ENCODE assay signal across 7 cellular contexts in genomic region chr9:88991066-88992030, GRCh38. TPM values are rescaled to one million over a fixed set of nuclear protein-coding genes. Genes with fewer than 3 reads are reported as not detected.
DNase-seq lines count a peak whose midpoint lies in the region; ATAC-seq and TF ChIP-seq lines count a peak whose summit lies in the region.

Gene S1PR3 (plus strand): TSS chr9:88991468. CDS start chr9:89001201, 9,733 bp downstream.

- TF ChIP-seq RAD21 in neural cell (conservative IDR thresholded peaks at IDR 0.05): peak; percentile 39

- H3K4me1 ChIP-seq in HUES48 (ENCODE audit: control insufficient read depth, insufficient read depth, low read length) (peaks cover 17% of the 10 kb centered on the region), upper lobe of right lung (peaks cover 15% of the 10 kb centered on the region)

- intact Hi-C loops in upper lobe of right lung (cut with DNase I): no loop called here

- H3K9ac ChIP-seq in HUES48 (ENCODE audit: low read depth, low read length): peak within 1 kb of the TSS; percentile 18; the same call in 1 of the 2 replicates
- peak within 1 kb of the TSS; percentile 25 for H3K9ac ChIP-seq in neural cell (ENCODE audit: low read length)

- H3K9me3 ChIP-seq in HUES48 (ENCODE audit: control insufficient read depth, insufficient read depth, low read length): no peaks in the 10 kb centered on the region
- no peaks in the 10 kb centered on the region for H3K9me3 ChIP-seq in neural cell (ENCODE audit: low read length)
- H3K9me3 ChIP-seq in upper lobe of right lung: no peaks in the 10 kb centered on the region

- TF ChIP-seq CTCF in fibroblast of villous mesenchyme (IDR thresholded peaks at IDR 0.05; ENCODE audit: insufficient read depth, low read depth, low read length) (peak; percentile 7), neural cell (IDR thresholded peaks at IDR 0.05; ENCODE audit: poor library complexity, severe bottlenecking) (peak; percentile 18), upper lobe of right lung (IDR thresholded peaks at IDR 0.05) (no peak)

- peaks cover 4% of the 10 kb centered on the region; the same call in 1 of the 2 replicates for H3K36me3 ChIP-seq in HUES48 (ENCODE audit: control insufficient read depth, insufficient read depth, low read length)
- H3K36me3 ChIP-seq in neural cell (ENCODE audit: insufficient read depth, low read length): no peaks in the 10 kb centered on the region
- no peaks in the 10 kb centered on the region for H3K36me3 ChIP-seq in upper lobe of right lung

- no peaks in the 10 kb centered on the region for H4K20me1 ChIP-seq in neural cell (ENCODE audit: insufficient read depth)

- peak; percentile 73 for ATAC-seq in upper lobe of right lung
- ATAC-seq in HG03139 (IDR thresholded peaks at IDR 0.05; ENCODE audit: unreplicated experiment): no peak
- no peak for ATAC-seq in HG03378 (IDR thresholded peaks at IDR 0.05; ENCODE audit: unreplicated experiment)

- DNase-seq in activated CD8-positive, alpha-beta memory T cell treated with anti-CD3 and anti-CD28 coated beads, Interleukin-2, amount 50 U/mL, for 4 hours: peak; percentile 25
- DNase-seq in fibroblast of villous mesenchyme (ENCODE audit: low read depth) (peak; percentile 62), upper lobe of right lung (peak; percentile 75)

- no peak within 1 kb of the TSS for H3K4me2 ChIP-seq in neural cell (ENCODE audit: low read length)

- H3F3A ChIP-seq in neural cell (ENCODE audit: insufficient read depth, low read length, poor library complexity, severe bottlenecking): no peaks in the 10 kb centered on the region

- H3K9me2 ChIP-seq in neural cell (ENCODE audit: insufficient read depth, low read length): no peaks in the 10 kb centered on the region

- H2AFZ ChIP-seq in neural cell (ENCODE audit: low read depth, low read length): peak within 1 kb of the TSS; percentile 3

- H3K27me3 ChIP-seq in HUES48 (ENCODE audit: control insufficient read depth, insufficient read depth, low read length) (peaks cover 19% of the 10 kb centered on the region), neural cell (ENCODE audit: insufficient read depth, low read depth, low read length) (peaks cover 48% of the 10 kb centered on the region), upper lobe of right lung (peaks cover 5% of the 10 kb centered on the region)

- no peak for TF ChIP-seq EP300 in neural cell (conservative IDR thresholded peaks at IDR 0.05; ENCODE audit: poor library complexity, severe bottlenecking)

- H3K79me2 ChIP-seq in neural cell (replicated peaks; ENCODE audit: insufficient read depth, low read length): no peaks in the 10 kb centered on the region

- H3K4me3 ChIP-seq in HUES48 (ENCODE audit: low read depth, low read length): peak within 1 kb of the TSS; percentile 76
- H3K4me3 ChIP-seq in fibroblast of villous mesenchyme (ENCODE audit: low read depth, low read length): peak within 1 kb of the TSS; percentile 93
- peak within 1 kb of the TSS; percentile 72 for H3K4me3 ChIP-seq in neural cell (ENCODE audit: low read length)
- H3K4me3 ChIP-seq in upper lobe of right lung: peak within 1 kb of the TSS; percentile 63

- H3K27ac ChIP-seq in HUES48 (ENCODE audit: low read depth, low read length): peak within 1 kb of the TSS; percentile 66
- H3K27ac ChIP-seq in neural cell (ENCODE audit: low read length): no peak within 1 kb of the TSS
- H3K27ac ChIP-seq in upper lobe of right lung: no peak within 1 kb of the TSS

TF ChIP-seq in neural cell, 6 proteins besides CTCF, POLR2A, EP300 and RAD21:
- TF ChIP-seq SMC3 (conservative IDR thresholded peaks at IDR 0.05; ENCODE audit: poor library complexity): peak; percentile 47
- TF ChIP-seq TAF1 (IDR thresholded peaks at IDR 0.05; ENCODE audit: low read depth): no peak
- TF ChIP-seq EZH2 (IDR thresholded peaks at IDR 0.05; ENCODE audit: borderline replicate concordance, insufficient read depth, low read length, poor library complexity, severe bottlenecking): no peak
- no peak for TF ChIP-seq REST (IDR thresholded peaks at IDR 0.05; ENCODE audit: borderline replicate concordance)
- no peak for TF ChIP-seq MXI1 (conservative IDR thresholded peaks at IDR 0.05; ENCODE audit: poor library complexity, severe bottlenecking)
- TF ChIP-seq POLR2AphosphoS5 (IDR thresholded peaks at IDR 0.05): peak; percentile 42

RNA-seq across cellular contexts. Expression of gene S1PR3, which starts in this region (rescaled TPM):
- 102 and 279 TPM in 2 replicates for total RNA-seq in fibroblast of villous mesenchyme
- polyA plus RNA-seq in neural cell: 0.12 and 0.22 TPM in 2 replicates
- polyA minus RNA-seq in neural cell: 0.35 TPM in 1 of 2 replicates, not detected in the other
- 10.2 TPM for total RNA-seq in upper lobe of right lung

Comparison
In these comparisons a context has a peak if more than half of its experiments do, and no peak if none do; other contexts are left out.
1. DNase-seq: peak in every context shown above with its lines; median percentile 75 in upper lobe of right lung; 62 in fibroblast of villous mesenchyme; 25 in activated CD8-positive, alpha-beta memory T cell treated with anti-CD3 and anti-CD28 coated beads, Interleukin-2, amount 50 U/mL, for 4 hours.